8 cellular contexts compared by ENCODE assay signal in the genomic region with DNA sequence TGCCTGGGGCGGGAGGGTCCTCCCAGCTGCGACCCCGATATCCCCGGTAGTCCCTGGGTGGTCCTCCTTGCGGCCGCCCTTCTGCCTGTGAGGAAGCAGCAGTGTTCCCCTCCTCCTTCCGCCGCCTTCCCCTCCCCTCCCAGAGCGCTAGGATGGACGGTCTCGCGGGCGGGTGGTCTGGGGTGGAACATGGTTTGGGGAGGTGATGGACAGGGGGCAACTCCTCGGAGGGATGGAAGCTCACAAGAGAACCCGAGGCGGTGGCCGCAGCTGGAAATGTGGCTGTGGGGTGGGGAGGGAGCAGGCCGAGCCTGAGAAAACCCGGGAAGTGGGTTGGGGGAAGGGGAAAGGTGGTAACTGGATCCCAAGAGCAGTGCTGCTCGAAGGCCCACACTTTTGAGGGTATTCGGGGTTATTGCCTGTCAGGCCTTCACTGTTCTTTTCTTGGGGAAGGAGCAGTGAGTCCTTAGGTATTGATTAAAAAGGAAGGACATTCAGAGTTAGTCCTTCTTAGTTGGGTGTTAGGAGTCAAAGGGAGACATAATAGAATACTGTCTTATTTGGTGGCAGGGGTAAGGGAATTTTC. TPM values are rescaled to one million over a fixed set of nuclear protein-coding genes. Genes with fewer than 3 reads are reported as not detected.
DNase-seq lines count a peak whose midpoint lies in the region; ATAC-seq and TF ChIP-seq lines count a peak whose summit lies in the region.

No MANE protein-coding gene starts in this region.

- no peak for TF ChIP-seq CTCF in lung (IDR thresholded peaks at IDR 0.05; ENCODE audit: control extremely low read depth, extremely low read depth)

- peak overlapping the region; percentile 99 to 100 (median 99) for H3K4me3 Mint-ChIP-seq in CD8-positive, alpha-beta memory T cell

- peaks cover 34% of the 10 kb centered on the region for H3K4me1 ChIP-seq in CD8-positive, alpha-beta memory T cell (ENCODE audit: insufficient read depth, low read length)
- H3K4me1 ChIP-seq in HUES48 (ENCODE audit: control insufficient read depth, insufficient read depth, low read length): peaks cover 20% of the 10 kb centered on the region
- peaks cover 21 to 24% of the 10 kb centered on the region in 2 donors for H3K4me1 ChIP-seq in duodenal mucosa (ENCODE audit: control insufficient read depth in 1 of 2, insufficient read depth in 2 of 2, low read length in 2 of 2)
- peaks cover 0 to 2% of the 10 kb centered on the region in 2 donors for H3K4me1 ChIP-seq in lung (ENCODE audit: control insufficient read depth in 2 of 2, insufficient read depth in 2 of 2, low read length in 2 of 2)

- 0 to 1% methylated on average over 21 of the region's 21 CpGs for WGBS in lung, 2 donors

- H3K9ac ChIP-seq in HUES48 (ENCODE audit: low read depth, low read length): peak overlapping the region; percentile 83
- H3K9ac ChIP-seq in duodenal mucosa (ENCODE audit: low read depth in 1 of 2, low read length in 2 of 2): peak overlapping the region; percentile 96 to 98

- no peaks in the 10 kb centered on the region for H3K27me3 ChIP-seq in CD8-positive, alpha-beta memory T cell (ENCODE audit: insufficient read depth, low read length, poor library complexity, severe bottlenecking)
- H3K27me3 ChIP-seq in HUES48 (ENCODE audit: control insufficient read depth, insufficient read depth, low read length): no peaks in the 10 kb centered on the region
- no peaks in the 10 kb centered on the region for H3K27me3 ChIP-seq in duodenal mucosa (ENCODE audit: control insufficient read depth in 1 of 2, insufficient read depth in 2 of 2, low read length in 2 of 2)
- H3K27me3 ChIP-seq in lung (ENCODE audit: control insufficient read depth, insufficient read depth): no peaks in the 10 kb centered on the region

- peak overlapping the region; percentile 92 for H3K27ac ChIP-seq in CD8-positive, alpha-beta memory T cell (ENCODE audit: low read depth, low read length)
- H3K27ac ChIP-seq in HUES48 (ENCODE audit: low read depth, low read length) (peak overlapping the region; percentile 95), duodenal mucosa (ENCODE audit: low read depth, low read length) (peak overlapping the region; percentile 95), lung (ENCODE audit: low read depth in 1 of 2, low read length in 1 of 2) (peak overlapping the region; percentile 98)

- peaks cover 37 to 55% (median 54%) of the 10 kb centered on the region in 3 donors for H3K4me1 Mint-ChIP-seq in CD8-positive, alpha-beta memory T cell

- H3K9me3 ChIP-seq in CD8-positive, alpha-beta memory T cell (ENCODE audit: low read length): no peaks in the 10 kb centered on the region
- H3K9me3 ChIP-seq in HUES48 (ENCODE audit: control insufficient read depth, insufficient read depth, low read length) (no peaks in the 10 kb centered on the region), duodenal mucosa (ENCODE audit: control insufficient read depth in 1 of 2, low read length in 2 of 2) (no peaks in the 10 kb centered on the region), lung (ENCODE audit: control insufficient read depth in 2 of 2, insufficient read depth in 1 of 2, low read length in 1 of 2) (no peaks in the 10 kb centered on the region)

- CTCF ChIA-PET in CD8-positive, alpha-beta memory T cell (lab: Charles Lee): interaction anchor here (0.6 to 4.2 kb wide), 8 partner anchors 10 to 627 kb away, joined by 3 to 43 read pairs (median 3); partner anchors contain the start of genes LIAS, PDS5A and RPL9

- no peak for DNase-seq in CD8-positive, alpha-beta memory T cell
- DNase-seq in T1000 (lab: John Stamatoyannopoulos, UW) (peak; percentile 17), lung (ENCODE audit: low spot score) (peak; percentile 54), HCEC 1CT (no peak)
- peak; percentile 24 for DNase-seq in stimulated activated CD8-positive, alpha-beta memory T cell treated with anti-CD3 and anti-CD28 coated beads, Interleukin-15, amount 100 ng/mL, for 1 hour (ENCODE audit: low read depth)

- peaks cover 0 to 11% of the 10 kb centered on the region in 2 donors for H3K27me3 Mint-ChIP-seq in CD8-positive, alpha-beta memory T cell

- peak overlapping the region; percentile 87 for H3K4me3 ChIP-seq in CD8-positive, alpha-beta memory T cell (ENCODE audit: low read length)
- H3K4me3 ChIP-seq in HUES48 (ENCODE audit: low read depth, low read length): peak overlapping the region; percentile 75
- H3K4me3 ChIP-seq in duodenal mucosa (ENCODE audit: low read depth in 1 of 2, low read length in 2 of 2): peak overlapping the region; percentile 98
- H3K4me3 ChIP-seq in lung: peak overlapping the region; percentile 95

- peaks cover 0 to 1% (median 0%) of the 10 kb centered on the region in 5 donors for H3K9me3 Mint-ChIP-seq in CD8-positive, alpha-beta memory T cell

- peaks cover 5% of the 10 kb centered on the region for H3K36me3 ChIP-seq in CD8-positive, alpha-beta memory T cell (ENCODE audit: insufficient read depth, low read length)
- H3K36me3 ChIP-seq in HUES48 (ENCODE audit: control insufficient read depth, insufficient read depth, low read length) (peaks cover 8% of the 10 kb centered on the region; the same call in 1 of the 2 replicates), duodenal mucosa (ENCODE audit: control insufficient read depth in 1 of 2, insufficient read depth in 2 of 2, low read length in 2 of 2) (peaks cover 0 to 7% of the 10 kb centered on the region in 2 donors), lung (ENCODE audit: control insufficient read depth in 2 of 2, insufficient read depth in 2 of 2, low read length in 2 of 2) (no peaks in the 10 kb centered on the region)

- peak; percentile 26 for ATAC-seq in GM21367 (IDR thresholded peaks at IDR 0.05; ENCODE audit: unreplicated experiment)
- peak; percentile 8 for ATAC-seq in lung (ENCODE audit: insufficient read depth, low FRiP score)

- H3K27ac Mint-ChIP-seq in CD8-positive, alpha-beta memory T cell: peak overlapping the region; percentile 99 to 100 (median 99)

- POLR2A ChIA-PET in CD8-positive, alpha-beta memory T cell (lab: Charles Lee): interaction anchor here (1.0 to 1.2 kb wide), 2 partner anchors 60 to 172 kb away, joined by 3 to 7 read pairs; partner anchors contain the start of gene SMIM14

- peaks cover 0 to 26% (median 0%) of the 10 kb centered on the region in 3 donors for H3K36me3 Mint-ChIP-seq in CD8-positive, alpha-beta memory T cell

RNA-seq across cellular contexts. Expression of gene UBE2K, which starts 0.6 kb away (rescaled TPM):
- total RNA-seq in CD8-positive, alpha-beta memory T cell: 10 to 100 TPM; 87.5 to 88.3 TPM
- polyA plus RNA-seq in CD8-positive, alpha-beta memory T cell: 71.1 TPM
- total RNA-seq in lung: 10 to 100 TPM; 35.2 to 54.6 TPM
- 10 to 100 TPM; 32.1 to 34.8 TPM for polyA plus RNA-seq in lung

RNA-seq across cellular contexts. Expression of gene SMIM14, which starts 59.9 kb away (rescaled TPM):
- 1 to 10 TPM; 2.2 TPM for total RNA-seq in CD8-positive, alpha-beta memory T cell
- polyA plus RNA-seq in CD8-positive, alpha-beta memory T cell: 46.4 TPM
- 10 to 100 TPM; 42.8 to 52.1 TPM for total RNA-seq in lung
- polyA plus RNA-seq in lung: 10 to 100 TPM; 23.4 to 24.6 TPM

Comparison
In these comparisons a context has a peak if more than half of its experiments do, and no peak if none do; other contexts are left out.
1. DNase-seq: peak in T1000 (single experiment), lung (single experiment) and stimulated activated CD8-positive, alpha-beta memory T cell treated with anti-CD3 and anti-CD28 coated beads, Interleukin-15, amount 100 ng/mL, for 1 hour (single experiment); none in CD8-positive, alpha-beta memory T cell (0 of 5) and HCEC 1CT (single experiment).
2. RNA of gene SMIM14, which starts 59.9 kb away (total RNA-seq): 42.8 to 52.1 TPM in lung; 2.2 TPM in CD8-positive, alpha-beta memory T cell; every median in the first group is over 10 times any median in the second.
3. Peak in every context shown above with its lines, with median percentiles within 50 percentile points of each other: H3K27ac ChIP-seq and H3K4me3 ChIP-seq.